In genomic region chr1:172394167-172394751, GRCh38 we compare ENCODE assay signal across 8 cellular contexts. TPM values are rescaled to one million over a fixed set of nuclear protein-coding genes. Genes with fewer than 3 reads are reported as not detected.
DNase-seq lines count a peak whose midpoint lies in the region; ATAC-seq and TF ChIP-seq lines count a peak whose summit lies in the region.

No MANE protein-coding gene starts in this region.

- H3K9me3 ChIP-seq in RWPE2 (ENCODE audit: severe bottlenecking) (no peaks in the 10 kb centered on the region), stomach smooth muscle (ENCODE audit: control insufficient read depth in 2 of 2, low read length in 2 of 2) (no peaks in the 10 kb centered on the region)

- DNase-seq in GM10266 (ENCODE audit: extremely low spot score) (peak; percentile 47), GM23338 (ENCODE audit: low spot score) (peak; percentile 48), RWPE2 (ENCODE audit: low spot score) (no peak), mucosa of gallbladder (ENCODE audit: low spot score) (peak; percentile 16), SHP77 treated with DMSO at 0.1 percent for 48 hours (lab: John Stamatoyannopoulos, UW) (no peak), NCI-H1436 (lab: John Stamatoyannopoulos, UW) (no peak)
- DNase-seq in activated naive CD8-positive, alpha-beta T cell treated with anti-CD3 and anti-CD28 coated beads, Interleukin-2, amount 50 U/mL, for 16 hours (ENCODE audit: low read depth, low spot score), result peak; percentile 57

- no peak overlapping the region for H2AFZ ChIP-seq in GM23338

- H3K27ac Mint-ChIP-seq in GM23338, result peak overlapping the region; percentile 57

- TF ChIP-seq CTCF in GM10266 (IDR thresholded peaks at IDR 0.05; ENCODE audit: control insufficient read depth, insufficient read depth, low read depth, missing control alignments) (no peak), GM23338 (conservative IDR thresholded peaks at IDR 0.05; ENCODE audit: low read depth in 2 of 2) (no peak), RWPE2 (IDR thresholded peaks at IDR 0.05; ENCODE audit: poor library complexity, severe bottlenecking) (no peak)

- peaks cover 42% of the 10 kb centered on the region for H3K4me1 Mint-ChIP-seq in GM23338

- peak overlapping the region; percentile 37; the same call in 1 of the 2 replicates for H3K27ac ChIP-seq in GM23338 (ENCODE audit: low read depth)
- no peak overlapping the region for H3K27ac ChIP-seq in RWPE2 (ENCODE audit: poor library complexity, severe bottlenecking)
- no peak overlapping the region for H3K27ac ChIP-seq in stomach smooth muscle (ENCODE audit: low read length)

- peaks cover 36% of the 10 kb centered on the region for H3K4me1 ChIP-seq in GM23338 (ENCODE audit: insufficient read depth)
- H3K4me1 ChIP-seq in RWPE2 (ENCODE audit: insufficient read depth, poor library complexity, severe bottlenecking), result peaks cover 6% of the 10 kb centered on the region
- peaks cover 4% of the 10 kb centered on the region for H3K4me1 ChIP-seq in stomach smooth muscle (ENCODE audit: control insufficient read depth, insufficient read depth, low read length)

- no peak overlapping the region; the same call in 1 of the 2 replicates for H3K4me2 ChIP-seq in GM23338

- H3K9me2 ChIP-seq in GM23338 (ENCODE audit: insufficient read depth), result no peaks in the 10 kb centered on the region

- H3K79me2 ChIP-seq in GM23338 (replicated peaks; ENCODE audit: insufficient read depth), result no peaks in the 10 kb centered on the region

- no peaks in the 10 kb centered on the region; the same call in 2 of the 3 replicates for H3K9me3 Mint-ChIP-seq in GM23338

- H3K4me3 Mint-ChIP-seq in GM23338, result no peak overlapping the region

- no peaks in the 10 kb centered on the region for H3K27me3 ChIP-seq in GM23338 (ENCODE audit: insufficient read depth)
- H3K27me3 ChIP-seq in RWPE2 (ENCODE audit: insufficient read depth, poor library complexity, severe bottlenecking), result no peaks in the 10 kb centered on the region
- H3K27me3 ChIP-seq in stomach smooth muscle (ENCODE audit: control insufficient read depth in 1 of 2, insufficient read depth in 2 of 2, low read length in 2 of 2), result no peaks in the 10 kb centered on the region

- no peak overlapping the region for H3K4me3 ChIP-seq in GM23338
- H3K4me3 ChIP-seq in RWPE2 (ENCODE audit: severe bottlenecking), result no peak overlapping the region
- H3K4me3 ChIP-seq in stomach smooth muscle (ENCODE audit: low read length in 2 of 2), result peak overlapping the region; percentile 6 to 30

- no peaks in the 10 kb centered on the region for H3F3A ChIP-seq in GM23338 (replicated peaks; ENCODE audit: low read depth)

- no peak overlapping the region for H3K9ac ChIP-seq in stomach smooth muscle (ENCODE audit: low read length in 2 of 2)

- no peaks in the 10 kb centered on the region for H3K36me3 Mint-ChIP-seq in GM23338 (ENCODE audit: low read depth)

- ATAC-seq in GM23338 (peak; percentile 22; the same call in 2 of the 3 replicates), RWPE2 (ENCODE audit: low read depth) (0 out of 3 replicates have a peak, but pooled peaks have one; percentile 31)

- H4K20me1 ChIP-seq in GM23338 (replicated peaks; ENCODE audit: insufficient read depth), result no peaks in the 10 kb centered on the region

- H3K36me3 ChIP-seq in GM23338 (ENCODE audit: insufficient read depth) (no peaks in the 10 kb centered on the region), RWPE2 (ENCODE audit: low read depth) (no peaks in the 10 kb centered on the region), stomach smooth muscle (ENCODE audit: control insufficient read depth in 2 of 2, insufficient read depth in 2 of 2, low read length in 2 of 2) (no peaks in the 10 kb centered on the region)

- no peaks in the 10 kb centered on the region for H3K27me3 Mint-ChIP-seq in GM23338 (ENCODE audit: insufficient read depth, low read depth, poor library complexity)

TF ChIP-seq in GM23338, 12 proteins besides CTCF, POLR2A, EP300 and RAD21:
- TF ChIP-seq CREB1 (CRISPR knock-in tag; IDR thresholded peaks at IDR 0.05; ENCODE audit: low read depth), result no peak

RNA-seq across cellular contexts. Expression of gene C1orf105, which starts 26.2 kb away (rescaled TPM):
- not detected in 2 replicates for total RNA-seq in GM23338 (2014; rRNA removed; shearing (Covaris generic))
- not detected in 2 replicates for polyA plus RNA-seq in GM23338 (2016; fragmentation: Nextera tagmentation; extraction: Ambion mirVana)
- not detected for total RNA-seq in mucosa of gallbladder

RNA-seq across cellular contexts. Expression of gene PIGC, which starts 49.6 kb away (rescaled TPM):
- total RNA-seq in GM23338 (2014; rRNA removed; shearing (Covaris generic)), result 22.5 and 25.2 TPM in 2 replicates
- polyA plus RNA-seq in GM23338 (2016; fragmentation: Nextera tagmentation; extraction: Ambion mirVana), result 24.3 and 28.1 TPM in 2 replicates
- total RNA-seq in mucosa of gallbladder, result 36.3 TPM

Comparison
In these comparisons a context has a peak if more than half of its experiments do, and no peak if none do; other contexts are left out.
1. DNase-seq: peak in GM10266 (single experiment), GM23338 (single experiment), activated naive CD8-positive, alpha-beta T cell treated with anti-CD3 and anti-CD28 coated beads, Interleukin-2, amount 50 U/mL, for 16 hours (single experiment) and mucosa of gallbladder (single experiment); none in RWPE2 (single experiment), SHP77 treated with DMSO at 0.1 percent for 48 hours (single experiment) and NCI-H1436 (single experiment).
2. H3K4me3 ChIP-seq: peak in stomach smooth muscle (2 of 2); none in GM23338 (single experiment) and RWPE2 (single experiment).